ENCODE assay signal across 18 cellular contexts in genomic region chr3:45368382-45368781, GRCh38. TPM values are rescaled to one million over a fixed set of nuclear protein-coding genes. Genes with fewer than 3 reads are reported as not detected.
DNase-seq lines count a peak whose midpoint lies in the region; ATAC-seq and TF ChIP-seq lines count a peak whose summit lies in the region.
"Had no signal": no experiment of that assay in that cellular context is flagged by ENCODE, and none has a peak within 500 bp of the region (broad histone marks: within the 10 kb centered on the region; RNA-seq: fewer than 3 reads in every experiment).

No MANE protein-coding gene starts in this region.

- H2AFZ ChIP-seq in smooth muscle cell (ENCODE audit: low read depth): no peak overlapping the region

- CTCF ChIA-PET in GM10248 (lab: Yijun Ruan, JAX): no interaction called here

- POLR2A ChIA-PET in GM10248 (lab: Yijun Ruan, JAX): no interaction called here

- DNase-seq in HFFc6 (no peak), colonic mucosa (peak; percentile 52), mucosa of descending colon (peak in 2 of 3 donors; percentile 45 to 47), smooth muscle cell (lab: John Stamatoyannopoulos, UW; ENCODE audit: unreplicated experiment) (no peak), GM10248 (ENCODE audit: extremely low spot score) (no peak), body of pancreas (no peak), vagina (ENCODE audit: extremely low spot score in 2 of 2) (no peak), LoVo (ENCODE audit: low spot score) (no peak)
- DNase-seq: 8988T; CD4-positive, alpha-beta memory T cell; DMS153; DMS79; GDM1; GOT3; H7 had no signal

- peak overlapping the region in 1 of 2 donors; percentile 8 for H3K9ac ChIP-seq in colonic mucosa (ENCODE audit: low read depth in 2 of 2, low read length in 2 of 2)
- no peak overlapping the region for H3K9ac ChIP-seq in smooth muscle cell (ENCODE audit: low read depth)
- H3K9ac ChIP-seq: BLaER1 had no signal

- H3K9me3 ChIP-seq in colonic mucosa: no peaks in the 10 kb centered on the region
- no peaks in the 10 kb centered on the region for H3K9me3 ChIP-seq in mucosa of descending colon
- no peaks in the 10 kb centered on the region for H3K9me3 ChIP-seq in smooth muscle cell (replicated peaks; ENCODE audit: low read depth)
- no peaks in the 10 kb centered on the region for H3K9me3 ChIP-seq in body of pancreas
- H3K9me3 ChIP-seq in vagina: no peaks in the 10 kb centered on the region

- H3K27ac Mint-ChIP-seq in HFFc6: peak overlapping the region; percentile 76; the same call in 1 of the 2 replicates
- H3K27ac Mint-ChIP-seq: CD4-positive, alpha-beta memory T cell had no signal

- ATAC-seq in mucosa of descending colon: peak; percentile 35
- ATAC-seq in body of pancreas: no peak
- ATAC-seq: HCT116 had no signal

- H3K9me3 Mint-ChIP-seq in HFFc6: peaks cover 4% of the 10 kb centered on the region; the same call in 1 of the 2 replicates

- no peak overlapping the region for H3K4me3 Mint-ChIP-seq in HFFc6
- H3K4me3 Mint-ChIP-seq: CD14-positive monocyte; CD4-positive, alpha-beta memory T cell had no signal

- H3K4me3 ChIP-seq in colonic mucosa (no peak overlapping the region), mucosa of descending colon (no peak overlapping the region), smooth muscle cell (no peak overlapping the region), body of pancreas (no peak overlapping the region), vagina (no peak overlapping the region)
- H3K4me3 ChIP-seq: BLaER1 had no signal

- H4K20me1 ChIP-seq in smooth muscle cell (ENCODE audit: low read depth): no peaks in the 10 kb centered on the region
- H4K20me1 ChIP-seq: BLaER1 had no signal

- H3K27ac ChIP-seq in colonic mucosa (peak overlapping the region; percentile 76), smooth muscle cell (ENCODE audit: low read depth) (peak overlapping the region; percentile 85), body of pancreas (no peak overlapping the region), vagina (no peak overlapping the region)
- H3K27ac ChIP-seq: BLaER1 had no signal

- H3K4me1 ChIP-seq in colonic mucosa: peaks cover 9% of the 10 kb centered on the region
- H3K4me1 ChIP-seq in mucosa of descending colon (ENCODE audit: low read depth): peaks cover 13% of the 10 kb centered on the region
- H3K4me1 ChIP-seq in smooth muscle cell (ENCODE audit: low read depth): peaks cover 3% of the 10 kb centered on the region
- no peaks in the 10 kb centered on the region for H3K4me1 ChIP-seq in body of pancreas
- no peaks in the 10 kb centered on the region for H3K4me1 ChIP-seq in vagina
- H3K4me1 ChIP-seq: BLaER1 had no signal

- H3K27me3 ChIP-seq in colonic mucosa: no peaks in the 10 kb centered on the region
- no peaks in the 10 kb centered on the region for H3K27me3 ChIP-seq in smooth muscle cell (ENCODE audit: low read depth)
- no peaks in the 10 kb centered on the region for H3K27me3 ChIP-seq in body of pancreas
- H3K27me3 ChIP-seq in vagina: no peaks in the 10 kb centered on the region
- H3K27me3 ChIP-seq: BLaER1 had no signal

- TF ChIP-seq POLR2A in body of pancreas (IDR thresholded peaks at IDR 0.05) (no peak), vagina (IDR thresholded peaks at IDR 0.05) (no peak)

- H3K36me3 Mint-ChIP-seq in HFFc6 (ENCODE audit: low read depth): 0 out of 2 replicates have a peak, but pooled peaks cover 4% of the 10 kb centered on the region
- H3K36me3 Mint-ChIP-seq: CD4-positive, alpha-beta memory T cell had no signal

- TF ChIP-seq CTCF in HFFc6 (IDR thresholded peaks at IDR 0.05) (no peak), colonic mucosa (IDR thresholded peaks at IDR 0.05) (no peak), mucosa of descending colon (IDR thresholded peaks at IDR 0.05) (no peak), smooth muscle cell (IDR thresholded peaks at IDR 0.05; ENCODE audit: borderline replicate concordance, insufficient read depth, poor library complexity, severe bottlenecking) (no peak), GM10248 (IDR thresholded peaks at IDR 0.05; ENCODE audit: control extremely low read depth, extremely low read depth, low read depth, missing control alignments) (no peak), body of pancreas (IDR thresholded peaks at IDR 0.05) (no peak), vagina (IDR thresholded peaks at IDR 0.05) (no peak)

- peaks cover 42% of the 10 kb centered on the region for H3K4me1 Mint-ChIP-seq in HFFc6 (ENCODE audit: low read depth)
- H3K4me1 Mint-ChIP-seq: CD4-positive, alpha-beta memory T cell had no signal

- no peaks in the 10 kb centered on the region for H3K36me3 ChIP-seq in colonic mucosa
- H3K36me3 ChIP-seq in mucosa of descending colon (ENCODE audit: low read depth): no peaks in the 10 kb centered on the region
- no peaks in the 10 kb centered on the region for H3K36me3 ChIP-seq in smooth muscle cell (ENCODE audit: low read depth)
- H3K36me3 ChIP-seq in body of pancreas (replicated peaks in 1 of 2; ENCODE audit: insufficient read depth in 1 of 2, low read depth in 2 of 2): no peaks in the 10 kb centered on the region
- H3K36me3 ChIP-seq in vagina: no peaks in the 10 kb centered on the region
- H3K36me3 ChIP-seq: BLaER1 had no signal

- H3F3A ChIP-seq in smooth muscle cell (ENCODE audit: low read depth): peaks cover 11% of the 10 kb centered on the region

- H3K4me2 ChIP-seq in smooth muscle cell: no peak overlapping the region
- H3K4me2 ChIP-seq: BLaER1 had no signal

- peaks cover 3% of the 10 kb centered on the region for H3K27me3 Mint-ChIP-seq in HFFc6 (ENCODE audit: insufficient read depth)

- H3K79me2 ChIP-seq in smooth muscle cell (ENCODE audit: low read depth): no peaks in the 10 kb centered on the region

- 86% methylated on average over 5 of the region's 5 CpGs for WGBS in smooth muscle cell (ENCODE audit: low lambda C conversion rate)
- 83 to 86% methylated on average over 5 of the region's 5 CpGs for WGBS in body of pancreas, 2 donors

- intact Hi-C loops in colonic mucosa (cut with DNase I): no loop called here
- intact Hi-C loops in mucosa of descending colon (cut with DNase I, micrococcal nuclease): no loop called here
- intact Hi-C loops in body of pancreas (cut with DNase I): no loop called here
- intact Hi-C loops in vagina (cut with DNase I): no loop called here

RNA-seq across cellular contexts. Expression of gene LARS2, which starts 20.0 kb away (rescaled TPM):
- total RNA-seq in HFFc6 (2021; fragmentation: NEBNext Ultra II Directional; extraction: Animal tissue kit (Norgen Biotek cat#: 25700)): 10 to 100 TPM; 17.2 to 22.9 (median 19.6) TPM
- total RNA-seq in colonic mucosa: 10 to 100 TPM; 33.5 to 39.4 TPM
- 10 to 100 TPM; 22.2 to 32.3 (median 23.8) TPM for total RNA-seq in mucosa of descending colon
- total RNA-seq in smooth muscle cell: 14.5 and 19.0 TPM in 2 replicates
- polyA plus RNA-seq in smooth muscle cell: 11.1 and 12.8 TPM in 2 replicates
- 10 to 100 TPM in 1 of 2 donors, 1 to 10 TPM in 1; 5.7 to 55.4 TPM for total RNA-seq in body of pancreas
- 8.3 TPM for total RNA-seq in vagina

Comparison
In these comparisons a context has a peak if more than half of its experiments do, and no peak if none do; other contexts are left out.
1. DNase-seq: peak in colonic mucosa (single experiment) and mucosa of descending colon (2 of 3); none in HFFc6 (single experiment), smooth muscle cell (single experiment), GM10248 (single experiment), body of pancreas (0 of 4), vagina (0 of 2) and LoVo (single experiment).
2. H3K27ac ChIP-seq: peak in colonic mucosa (single experiment) and smooth muscle cell (single experiment); none in body of pancreas (0 of 4) and vagina (single experiment).